Comparison of ENCODE assay signal across 1 cellular context in the genomic region with DNA sequence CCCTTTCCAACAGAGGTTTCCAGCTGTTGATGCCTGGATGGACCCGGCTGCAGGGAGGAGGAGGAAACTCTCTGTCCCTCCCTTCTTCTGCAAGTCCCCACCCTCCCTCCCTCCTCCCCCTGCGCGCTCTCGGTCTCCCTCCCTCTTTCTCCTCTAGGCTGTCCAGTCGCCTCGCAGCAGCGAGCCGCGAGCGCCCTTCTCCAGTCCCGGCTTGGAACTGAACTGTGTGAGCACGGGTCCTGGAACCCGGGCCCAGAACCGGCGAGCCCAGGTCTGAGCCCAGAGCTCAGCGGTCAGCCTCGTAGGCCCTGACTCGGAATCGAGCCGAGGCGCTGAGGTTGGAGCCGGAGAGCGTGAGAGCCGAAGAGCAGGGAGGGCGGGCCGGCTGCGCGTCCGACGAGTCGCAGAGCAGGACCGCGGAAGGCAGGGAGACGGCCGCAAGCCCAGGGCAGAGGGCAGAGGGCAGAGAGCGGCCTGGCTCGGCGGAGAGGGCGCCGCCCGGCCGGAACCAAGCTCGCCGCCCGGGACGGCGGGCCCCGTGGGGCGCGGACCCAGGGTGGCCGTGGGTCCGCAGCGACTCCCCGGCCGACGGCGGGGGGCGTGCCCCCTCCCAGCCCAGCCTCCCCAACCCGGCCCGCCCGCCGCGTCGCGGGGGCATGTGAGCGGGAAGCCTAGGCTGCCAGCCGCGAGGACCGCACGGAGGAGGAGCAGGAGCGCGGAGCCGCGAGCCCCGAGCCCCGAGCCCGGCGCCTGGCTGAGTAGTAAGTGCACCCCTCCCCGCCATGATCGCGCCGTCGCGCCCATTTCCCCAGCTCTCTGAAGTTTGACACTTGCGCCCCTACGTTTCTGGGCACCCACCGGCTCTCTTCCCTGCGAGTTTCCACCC.
TF ChIP-seq lines count a peak whose summit lies in the region.

Gene SOX13 (plus strand): TSS at position 165 of the 886 bp plus-strand sequence. CDS start 39,801 bp downstream, outside the sequence.

TF ChIP-seq in HepG2, 621 proteins besides CTCF, POLR2A, EP300 and RAD21 (continued from another document and continues in another):
- TF ChIP-seq, protein P1, sequence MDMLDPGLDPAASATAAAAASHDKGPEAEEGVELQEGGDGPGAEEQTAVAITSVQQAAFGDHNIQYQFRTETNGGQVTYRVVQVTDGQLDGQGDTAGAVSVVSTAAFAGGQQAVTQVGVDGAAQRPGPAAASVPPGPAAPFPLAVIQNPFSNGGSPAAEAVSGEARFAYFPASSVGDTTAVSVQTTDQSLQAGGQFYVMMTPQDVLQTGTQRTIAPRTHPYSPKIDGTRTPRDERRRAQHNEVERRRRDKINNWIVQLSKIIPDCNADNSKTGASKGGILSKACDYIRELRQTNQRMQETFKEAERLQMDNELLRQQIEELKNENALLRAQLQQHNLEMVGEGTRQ (IDR thresholded peaks at IDR 0.05; ENCODE audit: low read depth, low read length) = no peak
- TF ChIP-seq, protein P1 (CRISPR knock-in tag; IDR thresholded peaks at IDR 0.05; ENCODE audit: borderline replicate concordance) = no peak
- TF ChIP-seq NFRKB (IDR thresholded peaks at IDR 0.05) = no peak
- TF ChIP-seq RELA (CRISPR knock-in tag; IDR thresholded peaks at IDR 0.05) = no peak
- TF ChIP-seq GLI4 (CRISPR knock-in tag; IDR thresholded peaks at IDR 0.05; ENCODE audit: borderline replicate concordance) = no peak
- no peak for TF ChIP-seq ZNF670 (CRISPR knock-in tag; IDR thresholded peaks at IDR 0.05; ENCODE audit: borderline replicate concordance)
- TF ChIP-seq ZNF549 (CRISPR knock-in tag; IDR thresholded peaks at IDR 0.05) = no peak
- TF ChIP-seq HNRNPLL (IDR thresholded peaks at IDR 0.05; ENCODE audit: low read depth, low read length, poor library complexity, severe bottlenecking) = peak; percentile 55
- TF ChIP-seq, protein P2, sequence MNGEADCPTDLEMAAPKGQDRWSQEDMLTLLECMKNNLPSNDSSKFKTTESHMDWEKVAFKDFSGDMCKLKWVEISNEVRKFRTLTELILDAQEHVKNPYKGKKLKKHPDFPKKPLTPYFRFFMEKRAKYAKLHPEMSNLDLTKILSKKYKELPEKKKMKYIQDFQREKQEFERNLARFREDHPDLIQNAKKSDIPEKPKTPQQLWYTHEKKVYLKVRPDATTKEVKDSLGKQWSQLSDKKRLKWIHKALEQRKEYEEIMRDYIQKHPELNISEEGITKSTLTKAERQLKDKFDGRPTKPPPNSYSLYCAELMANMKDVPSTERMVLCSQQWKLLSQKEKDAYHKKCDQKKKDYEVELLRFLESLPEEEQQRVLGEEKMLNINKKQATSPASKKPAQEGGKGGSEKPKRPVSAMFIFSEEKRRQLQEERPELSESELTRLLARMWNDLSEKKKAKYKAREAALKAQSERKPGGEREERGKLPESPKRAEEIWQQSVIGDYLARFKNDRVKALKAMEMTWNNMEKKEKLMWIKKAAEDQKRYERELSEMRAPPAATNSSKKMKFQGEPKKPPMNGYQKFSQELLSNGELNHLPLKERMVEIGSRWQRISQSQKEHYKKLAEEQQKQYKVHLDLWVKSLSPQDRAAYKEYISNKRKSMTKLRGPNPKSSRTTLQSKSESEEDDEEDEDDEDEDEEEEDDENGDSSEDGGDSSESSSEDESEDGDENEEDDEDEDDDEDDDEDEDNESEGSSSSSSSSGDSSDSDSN (CRISPR knock-in tag; IDR thresholded peaks at IDR 0.05) = peak; percentile 99
- no peak for TF ChIP-seq MAFK (conservative IDR thresholded peaks at IDR 0.05 in 1 of 2, IDR thresholded peaks at IDR 0.05 in 1 of 2; ENCODE audit: low read length in 2 of 2)
- TF ChIP-seq, protein P3, sequence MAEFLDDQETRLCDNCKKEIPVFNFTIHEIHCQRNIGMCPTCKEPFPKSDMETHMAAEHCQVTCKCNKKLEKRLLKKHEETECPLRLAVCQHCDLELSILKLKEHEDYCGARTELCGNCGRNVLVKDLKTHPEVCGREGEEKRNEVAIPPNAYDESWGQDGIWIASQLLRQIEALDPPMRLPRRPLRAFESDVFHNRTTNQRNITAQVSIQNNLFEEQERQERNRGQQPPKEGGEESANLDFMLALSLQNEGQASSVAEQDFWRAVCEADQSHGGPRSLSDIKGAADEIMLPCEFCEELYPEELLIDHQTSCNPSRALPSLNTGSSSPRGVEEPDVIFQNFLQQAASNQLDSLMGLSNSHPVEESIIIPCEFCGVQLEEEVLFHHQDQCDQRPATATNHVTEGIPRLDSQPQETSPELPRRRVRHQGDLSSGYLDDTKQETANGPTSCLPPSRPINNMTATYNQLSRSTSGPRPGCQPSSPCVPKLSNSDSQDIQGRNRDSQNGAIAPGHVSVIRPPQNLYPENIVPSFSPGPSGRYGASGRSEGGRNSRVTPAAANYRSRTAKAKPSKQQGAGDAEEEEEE (CRISPR knock-in tag; IDR thresholded peaks at IDR 0.05; ENCODE audit: borderline replicate concordance) = no peak
- no peak for TF ChIP-seq LRRFIP1 (CRISPR knock-in tag; conservative IDR thresholded peaks at IDR 0.05)
- no peak for TF ChIP-seq SATB2 (CRISPR knock-in tag; IDR thresholded peaks at IDR 0.05)
- TF ChIP-seq SYNCRIP (IDR thresholded peaks at IDR 0.05; ENCODE audit: insufficient read depth, low read depth, low read length) = no peak
- TF ChIP-seq HDAC2 (CRISPR knock-in tag; IDR thresholded peaks at IDR 0.05) = peak; percentile 50; the same call in 1 of the 2 replicates
- TF ChIP-seq ZNF597 (CRISPR knock-in tag; IDR thresholded peaks at IDR 0.05) = no peak
- TF ChIP-seq MXI1 (IDR thresholded peaks at IDR 0.05; ENCODE audit: borderline replicate concordance, low read depth, low read length) = no peak
- TF ChIP-seq ZNF552 (CRISPR knock-in tag; IDR thresholded peaks at IDR 0.05; ENCODE audit: borderline replicate concordance) = no peak
- TF ChIP-seq, protein P4, sequence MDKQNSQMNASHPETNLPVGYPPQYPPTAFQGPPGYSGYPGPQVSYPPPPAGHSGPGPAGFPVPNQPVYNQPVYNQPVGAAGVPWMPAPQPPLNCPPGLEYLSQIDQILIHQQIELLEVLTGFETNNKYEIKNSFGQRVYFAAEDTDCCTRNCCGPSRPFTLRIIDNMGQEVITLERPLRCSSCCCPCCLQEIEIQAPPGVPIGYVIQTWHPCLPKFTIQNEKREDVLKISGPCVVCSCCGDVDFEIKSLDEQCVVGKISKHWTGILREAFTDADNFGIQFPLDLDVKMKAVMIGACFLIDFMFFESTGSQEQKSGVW (CRISPR knock-in tag; IDR thresholded peaks at IDR 0.05; ENCODE audit: borderline replicate concordance) = no peak
- peak; percentile 14; the same call in 1 of the 2 replicates for TF ChIP-seq NKX3-1 (CRISPR knock-in tag; IDR thresholded peaks at IDR 0.05)
- no peak for TF ChIP-seq ATF1 (CRISPR knock-in tag; IDR thresholded peaks at IDR 0.05)
- TF ChIP-seq PCBP2 (optimal IDR thresholded peaks at IDR 0.05; ENCODE audit: low read depth, low read length, poor library complexity, severe bottlenecking) = no peak
- TF ChIP-seq ZIK1 (CRISPR knock-in tag; IDR thresholded peaks at IDR 0.05; ENCODE audit: borderline replicate concordance, low read depth) = no peak
- TF ChIP-seq, protein P5, sequence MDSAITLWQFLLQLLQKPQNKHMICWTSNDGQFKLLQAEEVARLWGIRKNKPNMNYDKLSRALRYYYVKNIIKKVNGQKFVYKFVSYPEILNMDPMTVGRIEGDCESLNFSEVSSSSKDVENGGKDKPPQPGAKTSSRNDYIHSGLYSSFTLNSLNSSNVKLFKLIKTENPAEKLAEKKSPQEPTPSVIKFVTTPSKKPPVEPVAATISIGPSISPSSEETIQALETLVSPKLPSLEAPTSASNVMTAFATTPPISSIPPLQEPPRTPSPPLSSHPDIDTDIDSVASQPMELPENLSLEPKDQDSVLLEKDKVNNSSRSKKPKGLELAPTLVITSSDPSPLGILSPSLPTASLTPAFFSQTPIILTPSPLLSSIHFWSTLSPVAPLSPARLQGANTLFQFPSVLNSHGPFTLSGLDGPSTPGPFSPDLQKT (CRISPR knock-in tag; IDR thresholded peaks at IDR 0.05; ENCODE audit: borderline replicate concordance) = no peak
- peak; percentile 79 for TF ChIP-seq CSRNP1 (CRISPR knock-in tag; IDR thresholded peaks at IDR 0.05)
- peak; percentile 66; the same call in 1 of the 2 replicates for TF ChIP-seq ZNF235 (CRISPR knock-in tag; IDR thresholded peaks at IDR 0.05; ENCODE audit: borderline replicate concordance)
- TF ChIP-seq SALL2 (CRISPR knock-in tag; IDR thresholded peaks at IDR 0.05) = no peak; the same call in 1 of the 2 replicates
- no peak for TF ChIP-seq ZNF761 (CRISPR knock-in tag; conservative IDR thresholded peaks at IDR 0.05)
- peak; percentile 61; the same call in 1 of the 2 replicates for TF ChIP-seq LBX2 (CRISPR knock-in tag; IDR thresholded peaks at IDR 0.05; ENCODE audit: borderline replicate concordance)
- TF ChIP-seq ZNF782 (CRISPR knock-in tag; IDR thresholded peaks at IDR 0.05; ENCODE audit: borderline replicate concordance) = no peak
- TF ChIP-seq JUNB (CRISPR knock-in tag; IDR thresholded peaks at IDR 0.05; ENCODE audit: borderline replicate concordance) = no peak
- peak; percentile 94 for TF ChIP-seq POLR2AphosphoS5 (IDR thresholded peaks at IDR 0.05; ENCODE audit: low read depth, low read length)
- TF ChIP-seq TFDP1 (CRISPR knock-in tag; IDR thresholded peaks at IDR 0.05; ENCODE audit: borderline replicate concordance) = peak; percentile 11; the same call in 1 of the 2 replicates
- TF ChIP-seq ZNF580 (CRISPR knock-in tag; IDR thresholded peaks at IDR 0.05; ENCODE audit: borderline replicate concordance, low read depth) = peak; percentile 61; the same call in 1 of the 2 replicates
- no peak; the same call in 1 of the 2 replicates for TF ChIP-seq HIC2 (CRISPR knock-in tag; IDR thresholded peaks at IDR 0.05; ENCODE audit: low read depth)
- peak; percentile 84 for TF ChIP-seq RBFOX2 (IDR thresholded peaks at IDR 0.05; ENCODE audit: low read depth, low read length)
- TF ChIP-seq HHEX (CRISPR knock-in tag; IDR thresholded peaks at IDR 0.05) = no peak
